In the genomic region with DNA sequence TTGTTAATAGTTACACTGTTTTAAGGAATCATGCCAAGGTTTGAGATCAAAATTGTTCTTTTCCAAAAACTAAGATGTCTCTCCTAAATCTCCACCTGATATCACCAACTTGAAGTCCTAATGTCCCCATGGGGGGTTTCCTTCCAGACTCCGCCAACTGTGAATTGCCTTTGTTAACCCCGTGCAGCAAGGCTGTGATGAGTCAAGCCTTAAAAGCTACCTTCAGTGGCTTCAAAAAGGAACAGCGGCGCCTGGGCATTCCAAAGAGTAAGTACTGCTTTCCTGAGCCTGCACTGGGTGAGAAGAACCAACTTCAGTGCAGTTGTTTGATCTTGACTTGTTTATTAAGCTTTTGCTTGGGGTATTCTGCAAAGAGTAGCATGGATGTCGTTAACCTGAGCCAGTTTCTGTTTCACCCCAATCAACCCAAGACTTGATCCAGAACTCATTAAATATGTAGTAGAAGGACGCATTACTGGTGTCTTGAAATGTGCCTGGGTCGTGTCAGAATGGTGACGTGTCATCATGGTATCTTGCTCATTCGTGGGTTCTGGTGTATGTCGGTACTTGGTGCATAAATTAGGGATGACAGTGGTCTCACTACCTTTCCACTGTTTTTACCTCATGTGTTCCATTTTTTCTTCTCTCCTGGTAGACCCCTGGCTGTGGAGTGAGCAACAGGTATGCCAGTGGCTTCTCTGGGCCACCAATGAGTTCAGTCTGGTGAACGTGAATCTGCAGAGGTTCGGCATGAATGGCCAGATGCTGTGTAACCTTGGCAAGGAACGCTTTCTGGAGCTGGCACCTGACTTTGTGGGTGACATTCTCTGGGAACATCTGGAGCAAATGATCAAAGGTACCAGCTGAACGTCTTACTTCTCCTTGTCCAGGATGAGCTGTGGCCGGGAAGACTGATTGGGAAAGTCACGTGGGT, we compare ENCODE assay signal across 16 cellular contexts. TPM values are rescaled to one million over a fixed set of nuclear protein-coding genes. Genes with fewer than 3 reads are reported as not detected.
DNase-seq lines count a peak whose midpoint lies in the region; ATAC-seq, FAIRE-seq and TF ChIP-seq lines count a peak whose summit lies in the region.
"Had no signal": no experiment of that assay in that cellular context is flagged by ENCODE, and none has a peak within 500 bp of the region (broad histone marks: within the 10 kb centered on the region; RNA-seq: fewer than 3 reads in every experiment).

No MANE protein-coding gene starts in this region.

- H3K27ac Mint-ChIP-seq in GM23338 (no peak overlapping the region), glutamatergic neuron (ENCODE audit: unreplicated experiment) (no peak overlapping the region)
- H3K27ac Mint-ChIP-seq: activated CD8-positive, alpha-beta memory T cell treated with anti-CD3 and anti-CD28 coated beads, Interleukin-2, amount 10 ng/mL, durations not matched to agents 7 days and 5 days; activated naive CD8-positive, alpha-beta T cell had no signal

- H3K4me1 Mint-ChIP-seq in GM23338 (peaks cover 47% of the 10 kb centered on the region), glutamatergic neuron (ENCODE audit: low read depth, unreplicated experiment) (no peaks in the 10 kb centered on the region)

- H3K9me3 Mint-ChIP-seq in GM23338: no peaks in the 10 kb centered on the region; the same call in 2 of the 3 replicates
- H3K9me3 Mint-ChIP-seq in glutamatergic neuron (ENCODE audit: unreplicated experiment): no peaks in the 10 kb centered on the region
- H3K9me3 Mint-ChIP-seq: central memory CD8-positive, alpha-beta T cell had no signal

- no peaks in the 10 kb centered on the region for H3K27me3 ChIP-seq in GM23338 (ENCODE audit: insufficient read depth)
- H3K27me3 ChIP-seq in SK-N-SH (ENCODE audit: insufficient read depth): no peaks in the 10 kb centered on the region
- no peaks in the 10 kb centered on the region for H3K27me3 ChIP-seq in small intestine (ENCODE audit: control insufficient read depth in 2 of 2, insufficient read depth in 2 of 2, low read length in 2 of 2)
- H3K27me3 ChIP-seq: BE2C, uterus had no signal

- H3K4me2 ChIP-seq in GM23338: no peak overlapping the region
- no peak overlapping the region for H3K4me2 ChIP-seq in SK-N-SH

- H3K4me3 ChIP-seq in GM23338 (no peak overlapping the region), SK-N-SH (ENCODE audit: low read depth in 2 of 2, low read length in 1 of 2) (no peak overlapping the region), small intestine (ENCODE audit: low read depth in 1 of 2, low read length in 2 of 2) (no peak overlapping the region)
- H3K4me3 ChIP-seq: GM23248, uterus had no signal

- TF ChIP-seq CTCF in GM23338 (conservative IDR thresholded peaks at IDR 0.05; ENCODE audit: low read depth in 2 of 2): no peak
- TF ChIP-seq CTCF in SK-N-SH (IDR thresholded peaks at IDR 0.05): no peak
- TF ChIP-seq CTCF in glutamatergic neuron (IDR thresholded peaks at IDR 0.05; ENCODE audit: partially characterized antibody, unreplicated experiment): no peak

- TF ChIP-seq RAD21 in SK-N-SH (IDR thresholded peaks at IDR 0.05; ENCODE audit: low read length): no peak

- H3K4me3 Mint-ChIP-seq in GM23338 (no peak overlapping the region), glutamatergic neuron (ENCODE audit: unreplicated experiment) (no peak overlapping the region)
- H3K4me3 Mint-ChIP-seq: activated CD8-positive, alpha-beta memory T cell treated with anti-CD3 and anti-CD28 coated beads, Interleukin-2, amount 10 ng/mL, durations not matched to agents 7 days and 5 days; activated naive CD8-positive, alpha-beta T cell; central memory CD8-positive, alpha-beta T cell had no signal

- H3K36me3 ChIP-seq in GM23338 (ENCODE audit: insufficient read depth) (peaks cover 64% of the 10 kb centered on the region), SK-N-SH (replicated peaks in 1 of 2; ENCODE audit: control insufficient read depth in 1 of 2, insufficient read depth in 2 of 2, low read length in 1 of 2) (peaks cover 74 to 90% of the 10 kb centered on the region in 2 experiments), small intestine (ENCODE audit: control insufficient read depth in 2 of 2, insufficient read depth in 2 of 2, low read length in 2 of 2) (peaks cover 39 to 46% of the 10 kb centered on the region in 2 donors)
- H3K36me3 ChIP-seq: uterus had no signal

- no peaks in the 10 kb centered on the region; the same call in 1 of the 2 replicates for H4K20me1 ChIP-seq in GM23338 (replicated peaks; ENCODE audit: insufficient read depth)
- peaks cover 6% of the 10 kb centered on the region; the same call in 1 of the 2 replicates for H4K20me1 ChIP-seq in SK-N-SH (ENCODE audit: insufficient read depth)

- peak; percentile 40 for DNase-seq in GM23338 (ENCODE audit: low spot score)
- DNase-seq in SK-N-SH: no peak
- peak; percentile 31 for DNase-seq in iris pigment epithelial cell (ENCODE audit: low read depth)
- peak; percentile 7 for DNase-seq in small intestine
- DNase-seq in glutamatergic neuron: no peak
- no peak for DNase-seq in NCI-H69 (lab: John Stamatoyannopoulos, UW)
- DNase-seq: activated CD8-positive, alpha-beta memory T cell treated with anti-CD3 and anti-CD28 coated beads, Interleukin-2, amount 10 ng/mL, durations not matched to agents 7 days and 5 days; BE2C; SW 1271; uterus had no signal

- 88% methylated on average over 15 of the region's 16 CpGs for WGBS in SK-N-SH (ENCODE audit: low lambda C conversion rate)
- WGBS in small intestine, 3 donors: 26 to 61% (median 50%) methylated on average over 16 of the region's 16 CpGs

- ATAC-seq in GM23338 (peak; percentile 47; the same call in 2 of the 3 replicates), HG02610 (IDR thresholded peaks at IDR 0.05; ENCODE audit: unreplicated experiment) (no peak), GM21423 (IDR thresholded peaks at IDR 0.05; ENCODE audit: unreplicated experiment) (no peak)
- ATAC-seq: activated CD8-positive, alpha-beta memory T cell treated with anti-CD3 and anti-CD28 coated beads, Interleukin-2, amount 10 ng/mL, durations not matched to agents 7 days and 5 days had no signal

- no peak for FAIRE-seq in small intestine (lab: Jason Lieb, UNC)

- TF ChIP-seq EP300 in SK-N-SH (IDR thresholded peaks at IDR 0.05; ENCODE audit: borderline replicate concordance in 1 of 2, low read depth in 1 of 2, low read length in 1 of 2): no peak

- POLR2A ChIA-PET in SK-N-SH (lab: Yijun Ruan, JAX): no interaction called here

- H3K79me2 ChIP-seq in GM23338 (replicated peaks; ENCODE audit: insufficient read depth) (peaks cover 46% of the 10 kb centered on the region), SK-N-SH (ENCODE audit: insufficient read depth) (peaks cover 55% of the 10 kb centered on the region)

- H3K9me3 ChIP-seq in SK-N-SH (no peaks in the 10 kb centered on the region), small intestine (ENCODE audit: control insufficient read depth, low read depth) (no peaks in the 10 kb centered on the region)
- H3K9me3 ChIP-seq: BE2C, uterus had no signal

- peaks cover 4% of the 10 kb centered on the region; the same call in 1 of the 2 replicates for H3F3A ChIP-seq in GM23338 (replicated peaks; ENCODE audit: low read depth)
- peaks cover 16% of the 10 kb centered on the region for H3F3A ChIP-seq in SK-N-SH (replicated peaks; ENCODE audit: insufficient read depth)

- H3K4me1 ChIP-seq in GM23338 (ENCODE audit: insufficient read depth) (peaks cover 48% of the 10 kb centered on the region), SK-N-SH (ENCODE audit: control insufficient read depth in 1 of 2, insufficient read depth in 2 of 2, low read depth in 1 of 2, low read length in 1 of 2) (peaks cover 13 to 18% of the 10 kb centered on the region in 2 experiments; a peak in 3 of 4 replicates), small intestine (ENCODE audit: control insufficient read depth in 2 of 2, insufficient read depth in 1 of 2, low read depth in 1 of 2, low read length in 1 of 2) (peaks cover 3 to 11% of the 10 kb centered on the region in 2 donors)
- H3K4me1 ChIP-seq: uterus had no signal

- H3K27me3 Mint-ChIP-seq in GM23338 (ENCODE audit: insufficient read depth, low read depth, poor library complexity) (no peaks in the 10 kb centered on the region), glutamatergic neuron (ENCODE audit: unreplicated experiment) (no peaks in the 10 kb centered on the region)
- H3K27me3 Mint-ChIP-seq: activated CD8-positive, alpha-beta memory T cell treated with anti-CD3 and anti-CD28 coated beads, Interleukin-2, amount 10 ng/mL, durations not matched to agents 7 days and 5 days; activated naive CD8-positive, alpha-beta T cell; central memory CD8-positive, alpha-beta T cell had no signal

- no peak overlapping the region for H3K9ac ChIP-seq in SK-N-SH
- H3K9ac ChIP-seq: GM23248 had no signal

- H3K36me3 Mint-ChIP-seq in GM23338 (ENCODE audit: low read depth): peaks cover 91% of the 10 kb centered on the region
- H3K36me3 Mint-ChIP-seq in glutamatergic neuron (ENCODE audit: unreplicated experiment): peaks cover 18% of the 10 kb centered on the region

- H3K9me2 ChIP-seq in GM23338 (ENCODE audit: insufficient read depth): no peaks in the 10 kb centered on the region
- H3K9me2 ChIP-seq in SK-N-SH: no peaks in the 10 kb centered on the region

- CTCF ChIA-PET in SK-N-SH (lab: Yijun Ruan, JAX): interaction anchor here (0.7 to 1.6 kb wide), 3 partner anchors 10 to 312 kb away, joined by 3 read pairs; no protein-coding TSS in a partner anchor

- H2AFZ ChIP-seq in GM23338 (no peak overlapping the region), SK-N-SH (ENCODE audit: low read depth) (no peak overlapping the region)
- H2AFZ ChIP-seq: GM23248 had no signal

- no peak overlapping the region for H3K27ac ChIP-seq in GM23338 (ENCODE audit: low read depth)
- H3K27ac ChIP-seq in SK-N-SH (ENCODE audit: low read depth in 2 of 2, low read length in 1 of 2): no peak overlapping the region; a peak in 2 of 4 replicates
- H3K27ac ChIP-seq in small intestine (ENCODE audit: low read depth in 1 of 2, low read length in 1 of 2): peak overlapping the region; percentile 56 to 58
- H3K27ac ChIP-seq: GM23248, uterus, VCaP had no signal

TF ChIP-seq in SK-N-SH, 30 proteins besides CTCF, POLR2A, EP300 and RAD21 (continues in another document):
- TF ChIP-seq NRF1 (IDR thresholded peaks at IDR 0.05; ENCODE audit: low read depth, low read length): no peak
- 0 out of 2 replicates have a peak, but pooled peaks have one; percentile 15 for TF ChIP-seq TCF12 (IDR thresholded peaks at IDR 0.05)

RNA-seq across cellular contexts. Expression of a gene that starts 8.7 kb away (rescaled TPM):
- 35.5 and 36.8 TPM in 2 replicates for total RNA-seq in GM23338 (2014; rRNA removed; shearing (Covaris generic))
- polyA plus RNA-seq in GM23338 (2016; fragmentation: Nextera tagmentation; extraction: Ambion mirVana) (17.9 and 19.5 TPM in 2 replicates), SK-N-SH (2012; rRNA removed) (14.2 and 16.3 TPM in 2 replicates), small intestine (100 to 1,000 TPM; 129 to 137 (median 133) TPM)
- polyA plus RNA-seq in SK-N-SH (2012; cell fraction: cytosol; rRNA removed): 11.4 and 13.6 TPM in 2 replicates
- polyA plus RNA-seq in SK-N-SH (2012; cell fraction: nucleus; rRNA removed): 26.5 and 30.4 TPM in 2 replicates
- total RNA-seq in glutamatergic neuron (ENCODE audit: unreplicated experiment): 16.2 TPM

Comparison
In these comparisons a context has a peak if more than half of its experiments do, and no peak if none do; other contexts are left out.
1. DNase-seq: peak in GM23338 (single experiment), iris pigment epithelial cell (single experiment) and small intestine (single experiment); none in SK-N-SH (single experiment), glutamatergic neuron (single experiment) and NCI-H69 (single experiment).
2. H3K27ac ChIP-seq: peak in small intestine (2 of 2); none in GM23338 (single experiment) and SK-N-SH (0 of 2).